Comparison of ENCODE assay signal across 8 cellular contexts in the genomic region with DNA sequence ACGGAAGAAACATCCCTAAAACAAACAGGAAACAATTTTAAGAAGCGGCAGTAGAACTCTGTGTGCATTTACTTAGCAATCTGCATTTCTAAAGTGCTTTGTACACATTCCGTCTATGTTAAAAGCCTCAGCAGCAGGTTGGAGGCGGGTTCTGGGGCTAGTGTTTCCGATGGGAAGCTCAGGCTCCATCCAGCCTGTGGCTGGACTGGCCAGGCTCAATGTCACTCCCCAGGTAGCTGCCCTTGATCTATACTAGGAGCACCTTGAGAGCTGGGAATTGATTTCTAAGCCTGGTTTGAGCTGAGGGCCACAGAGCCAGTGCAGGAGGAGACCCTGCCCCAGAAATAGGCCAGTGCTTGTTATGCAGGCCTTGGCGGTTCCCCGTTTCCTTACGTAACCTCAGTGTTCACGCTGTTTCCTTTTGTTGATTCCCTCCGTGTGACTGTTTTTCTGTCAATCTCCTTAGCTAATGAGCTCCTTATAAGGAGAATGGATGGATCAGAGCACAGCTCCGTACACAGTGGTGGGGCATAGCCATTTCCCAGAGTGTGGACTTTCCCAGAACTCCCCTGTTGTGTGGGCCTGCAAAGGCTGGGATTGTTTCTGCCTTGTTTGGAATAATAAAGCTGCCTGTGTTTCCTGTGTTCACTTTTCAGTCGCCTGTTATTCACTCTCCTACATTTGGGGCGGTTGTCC. TPM values are rescaled to one million over a fixed set of nuclear protein-coding genes. Genes with fewer than 3 reads are reported as not detected.
DNase-seq lines count a peak whose midpoint lies in the region; ATAC-seq and TF ChIP-seq lines count a peak whose summit lies in the region.

No MANE protein-coding gene starts in this region.

- ATAC-seq in GM18511 (IDR thresholded peaks at IDR 0.05; ENCODE audit: unreplicated experiment) (no peak), HG03521 (IDR thresholded peaks at IDR 0.05; ENCODE audit: unreplicated experiment) (no peak)

- H3K27me3 ChIP-seq in iPS-18a (ENCODE audit: control insufficient read depth, insufficient read depth, low read length) (no peaks in the 10 kb centered on the region), spleen (replicated peaks in 1 of 7) (peaks cover 0 to 21% (median 0%) of the 10 kb centered on the region in 7 donors)

- H3K36me3 ChIP-seq in iPS-18a (ENCODE audit: control insufficient read depth, low read depth, low read length) (no peaks in the 10 kb centered on the region), spleen (no peaks in the 10 kb centered on the region)

- intact Hi-C loops in spleen (cut with DNase I; ENCODE audit: low total_unique reads): no loop called here

- in situ Hi-C loops in GM13976 (cut with MboI; ENCODE audit: low sequenced_read_pairs, unreplicated experiment): loop anchor here (25.0 kb wide), 1 partner anchor 129 kb away; no protein-coding TSS in a partner anchor

- peaks cover 49% of the 10 kb centered on the region for H3K4me1 ChIP-seq in iPS-18a (ENCODE audit: control insufficient read depth, low read depth, low read length)
- H3K4me1 ChIP-seq in spleen: peaks cover 0 to 23% (median 13%) of the 10 kb centered on the region in 6 donors

- no peaks in the 10 kb centered on the region for H3K9me3 ChIP-seq in iPS-18a (ENCODE audit: control insufficient read depth, low read depth, low read length)
- no peaks in the 10 kb centered on the region for H3K9me3 ChIP-seq in spleen

- peak; percentile 10 for TF ChIP-seq POLR2A in NB4 (IDR thresholded peaks at IDR 0.05; ENCODE audit: extremely low read depth, insufficient read length)
- TF ChIP-seq POLR2A in spleen (IDR thresholded peaks at IDR 0.05): no peak

- peak overlapping the region; percentile 98 for H3K27ac ChIP-seq in iPS-18a (ENCODE audit: low read length)
- peak overlapping the region in 6 of 8 donors; percentile 8 to 65 (median 32) for H3K27ac ChIP-seq in spleen

- no peak for TF ChIP-seq CTCF in NB4 (IDR thresholded peaks at IDR 0.05; ENCODE audit: low read depth, low read length)
- no peak for TF ChIP-seq CTCF in spleen (IDR thresholded peaks at IDR 0.05 in 8 of 11, conservative IDR thresholded peaks at IDR 0.05 in 3 of 11)
- no peak for TF ChIP-seq CTCF in GM13976 (IDR thresholded peaks at IDR 0.05; ENCODE audit: borderline replicate concordance, control extremely low read depth, extremely low read depth, insufficient read depth, missing control alignments)

- peak overlapping the region; percentile 75 for H3K9ac ChIP-seq in iPS-18a (ENCODE audit: low read length)

- WGBS in spleen, 5 donors: 27 to 41% (median 34%) methylated on average over 13 of the region's 13 CpGs

- DNase-seq in NB4 (ENCODE audit: low read depth) (peak; percentile 79), UCSD-AML1 (lab: John Stamatoyannopoulos, UW; ENCODE audit: unreplicated experiment) (peak; percentile 49), spleen (peak; percentile 64), GM13976 (ENCODE audit: low spot score) (no peak), ureter (ENCODE audit: low spot score) (no peak)

- H3K4me3 ChIP-seq in NB4 (ENCODE audit: low read depth, low read length): peak overlapping the region; percentile 47
- H3K4me3 ChIP-seq in iPS-18a (ENCODE audit: low read length): peak overlapping the region; percentile 43
- peak overlapping the region in 1 of 8 donors; percentile 14 for H3K4me3 ChIP-seq in spleen

RNA-seq across cellular contexts. Expression of a gene that starts 21.4 kb away (rescaled TPM):
- total RNA-seq in spleen: 1 to 10 TPM in 2 of 7 donors, under 1 TPM in 3, not detected in 2; 0.77 to 2.7 (median 0.92) TPM
- under 1 TPM; 0.13 to 0.23 (median 0.16) TPM for polyA plus RNA-seq in spleen
- total RNA-seq in ureter: 5.2 TPM

RNA-seq across cellular contexts. Expression of a gene that starts 33.2 kb away (rescaled TPM):
- total RNA-seq in spleen (10 to 100 TPM; 13.4 to 40.4 (median 20.7) TPM), ureter (29.9 TPM)
- 10 to 100 TPM; 32.8 to 47.6 (median 42.3) TPM for polyA plus RNA-seq in spleen

RNA-seq across cellular contexts. Expression of a gene that starts 33.3 kb away (rescaled TPM):
- total RNA-seq in spleen: 10 to 100 TPM; 29.9 to 59.9 (median 36.6) TPM
- polyA plus RNA-seq in spleen: 10 to 100 TPM; 14.6 to 20.3 (median 15.2) TPM
- total RNA-seq in ureter: 61.6 TPM

Comparison
In these comparisons a context has a peak if more than half of its experiments do, and no peak if none do; other contexts are left out.
1. DNase-seq: peak in NB4 (single experiment), UCSD-AML1 (single experiment) and spleen (single experiment); none in GM13976 (single experiment) and ureter (single experiment).